ENCODE assay signal across 29 cellular contexts in genomic region chr1:154260127-154260526, GRCh38. TPM values are rescaled to one million over a fixed set of nuclear protein-coding genes. Genes with fewer than 3 reads are reported as not detected.
"Had no signal": no experiment of that assay in that cellular context is flagged by ENCODE, and none has a peak within 500 bp of the region (broad histone marks: within the 10 kb centered on the region; RNA-seq: fewer than 3 reads in every experiment).

No MANE protein-coding gene starts in this region.

- FAIRE-seq: colon, islet of Langerhans had no signal

- H2AFZ ChIP-seq: hepatocyte had no signal

- H3K27me3 Mint-ChIP-seq: dendritic cell treated with granulocyte-macrophage colony-stimulating factor and Interleukin-4, amounts not matched to agents 40 ng/mL and 50 ng/mL, for 4 days; effector memory CD8-positive, alpha-beta T cell; naive thymus-derived CD4-positive, alpha-beta T cell had no signal

- H3K27me3 ChIP-seq: esophagus squamous epithelium, foreskin keratinocyte, hepatocyte, neutrophil, sigmoid colon, stomach, transverse colon had no signal

- H3K4me3 ChIP-seq: esophagus squamous epithelium, hepatocyte, sigmoid colon, skin epidermis, stomach, thoracic aorta, transverse colon had no signal

- H3K27ac Mint-ChIP-seq: dendritic cell treated with granulocyte-macrophage colony-stimulating factor and Interleukin-4, amounts not matched to agents 40 ng/mL and 50 ng/mL, for 4 days had no signal

- ATAC-seq: effector memory CD8-positive, alpha-beta T cell; foreskin keratinocyte; naive thymus-derived CD4-positive, alpha-beta T cell had no signal

- H3K9me3 ChIP-seq: esophagus squamous epithelium, neutrophil, sigmoid colon, stomach, thoracic aorta, transverse colon had no signal

- H3K4me3 Mint-ChIP-seq: dendritic cell treated with granulocyte-macrophage colony-stimulating factor and Interleukin-4, amounts not matched to agents 40 ng/mL and 50 ng/mL, for 4 days; effector memory CD8-positive, alpha-beta T cell; naive thymus-derived CD4-positive, alpha-beta T cell had no signal

- DNase-seq: effector memory CD8-positive, alpha-beta T cell; esophagus squamous epithelium; foreskin keratinocyte; head of caudate nucleus; kidney glomerular epithelial cell; naive thymus-derived CD4-positive, alpha-beta T cell; sigmoid colon; stimulated activated CD4-positive, alpha-beta T cell treated with anti-CD3 and anti-CD28 coated beads, Interleukin-2, amount 100 ng/mL, for 24 hours; stimulated activated CD4-positive, alpha-beta T cell treated with anti-CD3 and anti-CD28 coated beads, Interleukin-4, amount 100 ng/mL, for 4 hours; stimulated activated naive CD4-positive, alpha-beta T cell; stomach; substantia nigra; transverse colon had no signal

- H3K4me2 ChIP-seq: hepatocyte had no signal

- H3K4me1 ChIP-seq: esophagus squamous epithelium, foreskin keratinocyte, sigmoid colon, transverse colon had no signal

- H3K9me3 Mint-ChIP-seq: dendritic cell treated with granulocyte-macrophage colony-stimulating factor and Interleukin-4, amounts not matched to agents 40 ng/mL and 50 ng/mL, for 4 days; effector memory CD8-positive, alpha-beta T cell had no signal

- H3K27ac ChIP-seq: esophagus squamous epithelium, foreskin keratinocyte, hepatocyte, neutrophil, sigmoid colon, skin epidermis, stomach, thoracic aorta, transverse colon had no signal

RNA-seq across cellular contexts. Expression of gene CFAP141, which starts 54.0 kb away (rescaled TPM):
- total RNA-seq: epithelial cell of proximal tubule; esophagus squamous epithelium; foreskin keratinocyte; hepatocyte; liver; lung microvascular endothelial cell; mesenteric fat pad; mononuclear cell; naive thymus-derived CD4-positive, alpha-beta T cell; osteoblast; pulmonary artery endothelial cell; sigmoid colon; stomach; thoracic aorta; transverse colon; ureter had no signal
- polyA plus RNA-seq: foreskin keratinocyte; hepatocyte; liver; naive thymus-derived CD4-positive, alpha-beta T cell; neural cell; sigmoid colon; stomach had no signal
